In genomic region chr11:77602385-77603105, GRCh38 we compare ENCODE assay signal across 11 cellular contexts. TPM values are rescaled to one million over a fixed set of nuclear protein-coding genes. Genes with fewer than 3 reads are reported as not detected.
A peak's percentile ranks its signal among the peaks of the same experiment; 100 is the strongest.
DNase-seq lines count a peak whose midpoint lies in the region; ATAC-seq and TF ChIP-seq lines count a peak whose summit lies in the region.
"Had no signal": no experiment of that assay in that cellular context is flagged by ENCODE, and none has a peak within 500 bp of the region (broad histone marks: within the 10 kb centered on the region; RNA-seq: fewer than 3 reads in every experiment).

No MANE protein-coding gene starts in this region.

- intact Hi-C loops in activated CD4-positive, alpha-beta memory T cell treated with anti-CD3 and anti-CD28 coated beads for 36 hours (cut with micrococcal nuclease), result no loop called here

- no peaks in the 10 kb centered on the region for H3K27me3 Mint-ChIP-seq in activated CD4-positive, alpha-beta memory T cell treated with anti-CD3 and anti-CD28 coated beads for 36 hours

- no peak for ATAC-seq in HG03139 (IDR thresholded peaks at IDR 0.05; ENCODE audit: unreplicated experiment)

- WGBS in mesenchymal stem cell, result 93% methylated on average over 2 of the region's 3 CpGs

- no peak overlapping the region for H3K4me2 ChIP-seq in mesenchymal stem cell (ENCODE audit: low read length, poor library complexity, severe bottlenecking)

- H3K9me3 Mint-ChIP-seq in activated CD4-positive, alpha-beta memory T cell treated with anti-CD3 and anti-CD28 coated beads for 36 hours, result no peaks in the 10 kb centered on the region

- peaks cover 11% of the 10 kb centered on the region for H3K36me3 Mint-ChIP-seq in activated CD4-positive, alpha-beta memory T cell treated with anti-CD3 and anti-CD28 coated beads for 36 hours

- H3K4me3 ChIP-seq in AG09309 (ENCODE audit: control insufficient read depth, low read depth, low read length) (no peak overlapping the region), MG63 (no peak overlapping the region), mesenchymal stem cell (ENCODE audit: insufficient read depth in 1 of 2, low read depth in 1 of 2, low read length in 2 of 2) (no peak overlapping the region)

- DNase-seq in AG09309 (ENCODE audit: low read depth) (peak; percentile 64), MG63 (peak; percentile 13), dermis blood vessel endothelial cell (peak; percentile 72), mesenchymal stem cell (peak; percentile 72), NK-92 (lab: John Stamatoyannopoulos, UW; ENCODE audit: unreplicated experiment) (no peak), ecto neural progenitor cell (ENCODE audit: low spot score) (no peak)
- no peak for DNase-seq in activated CD4-positive, alpha-beta memory T cell treated with anti-CD3 and anti-CD28 coated beads for 36 hours
- DNase-seq: activated CD4-positive, alpha-beta T cell treated with anti-CD3 and anti-CD28 coated beads for 1 hour; glutamatergic neuron; NCI-H2107 had no signal

- H2BK15ac ChIP-seq in mesenchymal stem cell (ENCODE audit: low read depth, poor library complexity, severe bottlenecking), result no peak overlapping the region

- H4K8ac ChIP-seq in mesenchymal stem cell (ENCODE audit: low read length), result peak overlapping the region; percentile 4

- no peak overlapping the region for H3K4me3 Mint-ChIP-seq in activated CD4-positive, alpha-beta memory T cell treated with anti-CD3 and anti-CD28 coated beads for 36 hours

- H3K27ac ChIP-seq in mesenchymal stem cell (ENCODE audit: low read length, poor library complexity, severe bottlenecking), result peak overlapping the region; percentile 75

- H2BK12ac ChIP-seq in mesenchymal stem cell (ENCODE audit: low read length in 2 of 2), result no peak overlapping the region

- H2BK5ac ChIP-seq in mesenchymal stem cell (ENCODE audit: low read depth, low read length, poor library complexity, severe bottlenecking), result no peak overlapping the region

- H3K23ac ChIP-seq in mesenchymal stem cell (ENCODE audit: low read length in 2 of 2), result no peak overlapping the region

- H4K91ac ChIP-seq in mesenchymal stem cell (ENCODE audit: low read length), result no peak overlapping the region

- H3K27ac Mint-ChIP-seq in activated CD4-positive, alpha-beta memory T cell treated with anti-CD3 and anti-CD28 coated beads for 36 hours, result no peak overlapping the region

- no peak overlapping the region for H3K18ac ChIP-seq in mesenchymal stem cell (ENCODE audit: low read depth in 1 of 2, low read length in 2 of 2)

- H3K9me3 ChIP-seq in MG63 (no peaks in the 10 kb centered on the region), mesenchymal stem cell (ENCODE audit: control insufficient read depth, low read length) (no peaks in the 10 kb centered on the region)

- H2AFZ ChIP-seq in mesenchymal stem cell (ENCODE audit: low read depth, low read length), result no peak overlapping the region

- no peak overlapping the region for H3K14ac ChIP-seq in mesenchymal stem cell (ENCODE audit: low read length in 2 of 2)

- CTCF ChIA-PET in activated CD4-positive, alpha-beta memory T cell treated with anti-CD3 and anti-CD28 coated beads for 36 hours (lab: Charles Lee), result interaction anchor here (0.9 to 3.6 kb wide), 2 partner anchors 17 to 410 kb away, joined by 3 to 22 read pairs; no protein-coding TSS in a partner anchor

- no peak overlapping the region for H3K4ac ChIP-seq in mesenchymal stem cell (ENCODE audit: low read depth in 1 of 2, low read length in 2 of 2)

- no peak for TF ChIP-seq CTCF in AG09309 (IDR thresholded peaks at IDR 0.05; ENCODE audit: control insufficient read depth, insufficient read depth, low read depth, low read length, missing control alignments)

- peaks cover 3% of the 10 kb centered on the region for H3K79me1 ChIP-seq in mesenchymal stem cell (replicated peaks; ENCODE audit: low read length, poor library complexity, severe bottlenecking)

- H2AK5ac ChIP-seq in mesenchymal stem cell (ENCODE audit: low read length, severe bottlenecking), result no peak overlapping the region

- peaks cover 17% of the 10 kb centered on the region for H3K36me3 ChIP-seq in MG63
- H3K36me3 ChIP-seq in mesenchymal stem cell (ENCODE audit: control insufficient read depth in 1 of 2, insufficient read depth in 2 of 2, low read depth in 1 of 2, low read length in 2 of 2), result peaks cover 4 to 25% of the 10 kb centered on the region in 2 experiments

- H2BK120ac ChIP-seq in mesenchymal stem cell (ENCODE audit: low read depth, low read length), result no peak overlapping the region

- POLR2A ChIA-PET in activated CD4-positive, alpha-beta memory T cell treated with anti-CD3 and anti-CD28 coated beads for 36 hours (lab: Charles Lee), result no interaction called here

- H3K27me3 ChIP-seq in MG63, result no peaks in the 10 kb centered on the region
- H3K27me3 ChIP-seq in mesenchymal stem cell (ENCODE audit: control insufficient read depth in 1 of 2, insufficient read depth in 1 of 2, low read length in 2 of 2), result no peaks in the 10 kb centered on the region

- no peaks in the 10 kb centered on the region for H3K4me1 Mint-ChIP-seq in activated CD4-positive, alpha-beta memory T cell treated with anti-CD3 and anti-CD28 coated beads for 36 hours (ENCODE audit: low read depth)

- peaks cover 7% of the 10 kb centered on the region for H3K4me1 ChIP-seq in mesenchymal stem cell (ENCODE audit: control insufficient read depth, insufficient read depth, low read depth, low read length)

- peak overlapping the region; percentile 68 for H3K9ac ChIP-seq in mesenchymal stem cell (ENCODE audit: low read length)

RNA-seq across cellular contexts. Expression of gene AQP11, which starts 12.8 kb away (rescaled TPM):
- total RNA-seq in MG63 (2014; rRNA removed; shearing (Covaris generic); ENCODE audit: low replicate concordance), result not detected in 2 replicates
- total RNA-seq in dermis blood vessel endothelial cell, result 0.42 and 0.68 TPM in 2 replicates
- 0.40 TPM for polyA plus RNA-seq in mesenchymal stem cell (2013, experiment 1 of 2)
- polyA plus RNA-seq in mesenchymal stem cell (2013, experiment 2 of 2), result 0.38 TPM
- under 1 TPM; 0.34 to 0.48 TPM for total RNA-seq in activated CD4-positive, alpha-beta memory T cell treated with anti-CD3 and anti-CD28 coated beads for 36 hours

RNA-seq across cellular contexts. Expression of gene CLNS1A, which starts 35.0 kb away (rescaled TPM):
- 365 and 379 TPM in 2 replicates for total RNA-seq in MG63 (2014; rRNA removed; shearing (Covaris generic); ENCODE audit: low replicate concordance)
- total RNA-seq in dermis blood vessel endothelial cell, result 128 and 186 TPM in 2 replicates
- 41.7 TPM for polyA plus RNA-seq in mesenchymal stem cell (2013, experiment 1 of 2)
- 44.4 TPM for polyA plus RNA-seq in mesenchymal stem cell (2013, experiment 2 of 2)
- 100 to 1,000 TPM; 199 to 200 TPM for total RNA-seq in activated CD4-positive, alpha-beta memory T cell treated with anti-CD3 and anti-CD28 coated beads for 36 hours

Comparison
In these comparisons a context has a peak if more than half of its experiments do, and no peak if none do; other contexts are left out.
1. DNase-seq: peak in AG09309 (single experiment), MG63 (single experiment), dermis blood vessel endothelial cell (single experiment) and mesenchymal stem cell (single experiment); none in NK-92 (single experiment), activated CD4-positive, alpha-beta memory T cell treated with anti-CD3 and anti-CD28 coated beads for 36 hours (single experiment) and ecto neural progenitor cell (single experiment).